13 cellular contexts compared by ENCODE assay signal in the genomic region with DNA sequence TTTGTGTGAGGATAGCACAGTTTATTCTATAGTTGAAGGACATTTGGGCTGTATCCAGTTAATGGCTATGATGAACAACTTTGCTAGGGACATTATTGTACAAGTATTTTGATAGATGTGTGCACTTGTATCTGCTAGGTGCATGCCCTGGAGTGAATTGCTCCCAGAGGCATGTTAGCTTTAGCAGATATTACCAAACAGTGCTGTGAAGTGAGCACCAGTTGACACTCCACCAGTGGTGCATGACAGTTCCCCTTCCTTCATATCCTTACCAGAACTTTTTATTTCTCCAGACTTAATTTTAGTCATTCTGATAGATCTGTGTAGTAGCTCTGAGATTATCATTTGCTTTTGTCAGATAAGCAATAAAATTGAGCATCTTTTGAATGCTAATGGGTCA. TPM values are rescaled to one million over a fixed set of nuclear protein-coding genes. Genes with fewer than 3 reads are reported as not detected.
"Had no signal": no experiment of that assay in that cellular context is flagged by ENCODE, and none has a peak within 500 bp of the region (broad histone marks: within the 10 kb centered on the region; RNA-seq: fewer than 3 reads in every experiment).

No MANE protein-coding gene starts in this region.

- H3K4me3 Mint-ChIP-seq: activated CD4-positive, alpha-beta memory T cell treated with anti-CD3 and anti-CD28 coated beads for 36 hours had no signal

- H3K9me3 Mint-ChIP-seq: activated CD4-positive, alpha-beta memory T cell treated with anti-CD3 and anti-CD28 coated beads for 36 hours had no signal

- H3K36me3 ChIP-seq: gastrocnemius medialis, left lung, right lobe of liver, thoracic aorta, vagina had no signal

- H3K4me3 ChIP-seq: gastrocnemius medialis, heart right ventricle, left lung, psoas muscle, right lobe of liver, thoracic aorta, vagina had no signal

- H3K36me3 Mint-ChIP-seq: activated CD4-positive, alpha-beta memory T cell treated with anti-CD3 and anti-CD28 coated beads for 36 hours had no signal

- H3K27me3 Mint-ChIP-seq: activated CD4-positive, alpha-beta memory T cell treated with anti-CD3 and anti-CD28 coated beads for 36 hours had no signal

- H3K9me3 ChIP-seq: gastrocnemius medialis, heart right ventricle, left lung, psoas muscle, right lobe of liver, thoracic aorta, vagina had no signal

- H3K27me3 ChIP-seq: gastrocnemius medialis, heart right ventricle, left lung, right lobe of liver, vagina had no signal

- H3K27ac ChIP-seq: left lung, psoas muscle, right lobe of liver, vagina had no signal

- H3K4me1 ChIP-seq: left lung, psoas muscle, vagina had no signal

- DNase-seq: activated CD4-positive, alpha-beta memory T cell treated with anti-CD3 and anti-CD28 coated beads for 36 hours; activated CD4-positive, alpha-beta T cell treated with anti-CD3 and anti-CD28 coated beads for 1 hour; central memory CD4-positive, alpha-beta T cell; effector memory CD4-positive, alpha-beta T cell; gastrocnemius medialis; heart right ventricle; left lung; psoas muscle; right lobe of liver; stimulated activated naive CD4-positive, alpha-beta T cell had no signal

- ATAC-seq: gastrocnemius medialis, left lung, psoas muscle, right lobe of liver had no signal

RNA-seq across cellular contexts. Expression of a gene that starts 48.9 kb away (rescaled TPM):
- total RNA-seq: T-helper 2 cell treated with Interferon-gamma antibody and Interleukin-4, amounts not matched to agents 100 ng/mL and 5 ng/mL, for 36 hours had no signal
